ENCODE assay signal across 8 cellular contexts in genomic region chr11:119108151-119108856, GRCh38. TPM values are rescaled to one million over a fixed set of nuclear protein-coding genes. Genes with fewer than 3 reads are reported as not detected.
A peak's percentile ranks its signal among the peaks of the same experiment; 100 is the strongest.
DNase-seq lines count a peak whose midpoint lies in the region; ATAC-seq and TF ChIP-seq lines count a peak whose summit lies in the region.

No MANE protein-coding gene starts in this region.

- peaks cover 2% of the 10 kb centered on the region for H3K79me2 ChIP-seq in trophoblast cell (ENCODE audit: control insufficient read depth, insufficient read depth, low read length, poor library complexity)

- H2BK5ac ChIP-seq in trophoblast cell (ENCODE audit: low read depth, low read length, poor library complexity), result no peak overlapping the region

- H3K36me3 Mint-ChIP-seq in activated CD8-positive, alpha-beta T cell treated with anti-CD3 and anti-CD28 coated beads for 36 hours (ENCODE audit: low read depth), result peaks cover 13% of the 10 kb centered on the region

- H4K12ac ChIP-seq in trophoblast cell (ENCODE audit: low read depth, low read length), result no peak overlapping the region

- H3K23ac ChIP-seq in trophoblast cell (ENCODE audit: low read length), result no peak overlapping the region

- intact Hi-C loops in activated CD8-positive, alpha-beta T cell treated with anti-CD3 and anti-CD28 coated beads for 36 hours (cut with micrococcal nuclease), result no loop called here

- no peak overlapping the region for H4K91ac ChIP-seq in trophoblast cell (ENCODE audit: low read depth, low read length)

- no peak overlapping the region for H4K8ac ChIP-seq in trophoblast cell (ENCODE audit: low read depth, low read length)

- H2BK12ac ChIP-seq in trophoblast cell (ENCODE audit: low read length), result no peak overlapping the region

- H3K14ac ChIP-seq in trophoblast cell (ENCODE audit: low read length), result no peak overlapping the region

- no peak overlapping the region for H3K18ac ChIP-seq in trophoblast cell (ENCODE audit: low read length)

- no peaks in the 10 kb centered on the region for H3K27me3 ChIP-seq in trophoblast cell (ENCODE audit: insufficient read depth, low read length)

- CTCF ChIA-PET in activated CD8-positive, alpha-beta T cell treated with anti-CD3 and anti-CD28 coated beads for 36 hours (lab: Charles Lee), result interaction anchor here (1.0 to 1.7 kb wide), 4 partner anchors 9 to 215 kb away, joined by 3 to 7 read pairs (median 4); partner anchors contain the start of gene HINFP

- no CpG with 5 or more reads among the region's 8 CpGs for WGBS in trophoblast cell (ENCODE audit: extremely low coverage, insufficient coverage, insufficient read length)

- no peak overlapping the region for H3K9ac ChIP-seq in trophoblast cell (ENCODE audit: low read length)

- H3K4me3 Mint-ChIP-seq in activated CD8-positive, alpha-beta T cell treated with anti-CD3 and anti-CD28 coated beads for 36 hours, result peak overlapping the region; percentile 85

- peaks cover 39% of the 10 kb centered on the region for H3K4me1 Mint-ChIP-seq in activated CD8-positive, alpha-beta T cell treated with anti-CD3 and anti-CD28 coated beads for 36 hours (ENCODE audit: low read depth)

- DNase-seq in 8988T (peak; percentile 72), ELR (ENCODE audit: low read depth) (peak; percentile 60), NCI-H1105 (lab: John Stamatoyannopoulos, UW) (peak; percentile 63), foreskin fibroblast (peak in 1 of 2 donors; percentile 45), trophoblast cell (peak; percentile 53 to 80), activated gamma-delta T cell treated with Interleukin-2 at 50 U/mL for 16 hours (no peak), NCI-H510A (lab: John Stamatoyannopoulos, UW) (no peak)
- peak; percentile 55 for DNase-seq in activated CD8-positive, alpha-beta T cell treated with anti-CD3 and anti-CD28 coated beads for 36 hours

- no peak overlapping the region for H3K4ac ChIP-seq in trophoblast cell (ENCODE audit: low read depth, low read length)

- no peak overlapping the region for H2BK120ac ChIP-seq in trophoblast cell (ENCODE audit: insufficient read depth, low read length, poor library complexity)

- no peak overlapping the region for H3K27ac ChIP-seq in trophoblast cell (ENCODE audit: low read depth, low read length)

- no peaks in the 10 kb centered on the region for H3K9me3 Mint-ChIP-seq in activated CD8-positive, alpha-beta T cell treated with anti-CD3 and anti-CD28 coated beads for 36 hours

- no peaks in the 10 kb centered on the region for H3K27me3 Mint-ChIP-seq in activated CD8-positive, alpha-beta T cell treated with anti-CD3 and anti-CD28 coated beads for 36 hours

- peak; percentile 18 for ATAC-seq in activated CD8-positive, alpha-beta T cell treated with anti-CD3 and anti-CD28 coated beads for 36 hours

- H3K79me1 ChIP-seq in trophoblast cell (ENCODE audit: low read length), result peaks cover 4% of the 10 kb centered on the region

- H3K4me2 ChIP-seq in trophoblast cell (ENCODE audit: low read length), result peak overlapping the region; percentile 97

- peaks cover 14 to 16% of the 10 kb centered on the region in 2 experiments for H3K4me1 ChIP-seq in trophoblast cell (ENCODE audit: control insufficient read depth in 1 of 2, insufficient read depth in 2 of 2, low read length in 2 of 2)

- H2AFZ ChIP-seq in trophoblast cell (ENCODE audit: insufficient read depth, low read length, poor library complexity), result no peak overlapping the region

- peak overlapping the region; percentile 75 for H3K27ac Mint-ChIP-seq in activated CD8-positive, alpha-beta T cell treated with anti-CD3 and anti-CD28 coated beads for 36 hours

- no peak overlapping the region for H2AK5ac ChIP-seq in trophoblast cell (ENCODE audit: low read length)

- H3K9me3 ChIP-seq in trophoblast cell (ENCODE audit: insufficient read depth, low read depth, low read length), result peaks cover 1% of the 10 kb centered on the region

- no peak for TF ChIP-seq CTCF in activated CD8-positive, alpha-beta T cell treated with anti-CD3 and anti-CD28 coated beads for 36 hours (IDR thresholded peaks at IDR 0.05)
- TF ChIP-seq CTCF in foreskin fibroblast (IDR thresholded peaks at IDR 0.05; ENCODE audit: low read depth, low read length), result no peak

- H3K36me3 ChIP-seq in trophoblast cell (ENCODE audit: control insufficient read depth in 1 of 2, insufficient read depth in 2 of 2, low read length in 2 of 2), result peaks cover 1 to 12% of the 10 kb centered on the region in 2 experiments

- POLR2A ChIA-PET in activated CD8-positive, alpha-beta T cell treated with anti-CD3 and anti-CD28 coated beads for 36 hours (lab: Charles Lee), result interaction anchor here (1.1 to 9.7 kb wide), 5 partner anchors 9 to 89 kb away, joined by 3 to 107 read pairs (median 8); partner anchors contain the start of genes HINFP, RPS25 and TRAPPC4

- H3K4me3 ChIP-seq in foreskin fibroblast (ENCODE audit: low read depth in 1 of 2, low read length in 2 of 2), result peak overlapping the region; percentile 64 to 78
- peak overlapping the region; percentile 81 for H3K4me3 ChIP-seq in trophoblast cell (ENCODE audit: low read depth, low read length)

RNA-seq across cellular contexts. Expression of gene C2CD2L, which starts 1.2 kb away (rescaled TPM):
- 10 to 100 TPM; 14.2 to 17.7 TPM for total RNA-seq in activated CD8-positive, alpha-beta T cell treated with anti-CD3 and anti-CD28 coated beads for 36 hours
- polyA plus RNA-seq in trophoblast cell (2013), result 6.3 and 7.2 TPM in 2 replicates

RNA-seq across cellular contexts. Expression of gene DPAGT1, which starts 6.7 kb away (rescaled TPM):
- 10 to 100 TPM; 51.1 to 52.2 TPM for total RNA-seq in activated CD8-positive, alpha-beta T cell treated with anti-CD3 and anti-CD28 coated beads for 36 hours
- polyA plus RNA-seq in trophoblast cell (2013), result 38.9 and 40.2 TPM in 2 replicates

RNA-seq across cellular contexts. Expression of gene HINFP, which starts 13.1 kb away (rescaled TPM):
- 10 to 100 TPM; 23.9 to 26.5 TPM for total RNA-seq in activated CD8-positive, alpha-beta T cell treated with anti-CD3 and anti-CD28 coated beads for 36 hours
- polyA plus RNA-seq in trophoblast cell (2013), result 17.7 and 20.7 TPM in 2 replicates

RNA-seq across cellular contexts. Expression of gene HMBS, which starts 23.6 kb away (rescaled TPM):
- total RNA-seq in activated CD8-positive, alpha-beta T cell treated with anti-CD3 and anti-CD28 coated beads for 36 hours, result 10 to 100 TPM; 33.6 to 36.1 TPM
- 21.1 and 22.8 TPM in 2 replicates for polyA plus RNA-seq in trophoblast cell (2013)

RNA-seq across cellular contexts. Expression of gene ABCG4, which starts 40.5 kb away (rescaled TPM):
- not detected for total RNA-seq in activated CD8-positive, alpha-beta T cell treated with anti-CD3 and anti-CD28 coated beads for 36 hours
- polyA plus RNA-seq in trophoblast cell (2013), result 0.06 and 0.08 TPM in 2 replicates

Comparison
In these comparisons a context has a peak if more than half of its experiments do, and no peak if none do; other contexts are left out.
1. DNase-seq: peak in 8988T (single experiment), ELR (single experiment), NCI-H1105 (single experiment), activated CD8-positive, alpha-beta T cell treated with anti-CD3 and anti-CD28 coated beads for 36 hours (single experiment) and trophoblast cell (2 of 2); none in activated gamma-delta T cell treated with Interleukin-2 at 50 U/mL for 16 hours (single experiment) and NCI-H510A (single experiment).